Comparison of ENCODE assay signal across 8 cellular contexts in genomic region chr4:73258668-73259551, GRCh38. TPM values are rescaled to one million over a fixed set of nuclear protein-coding genes. Genes with fewer than 3 reads are reported as not detected.
DNase-seq lines count a peak whose midpoint lies in the region; ATAC-seq and TF ChIP-seq lines count a peak whose summit lies in the region.

Gene ANKRD17 (minus strand): TSS chr4:73258798. CDS start chr4:73258668, 130 bp downstream.

- no peak for TF ChIP-seq RAD21 in SK-N-SH (IDR thresholded peaks at IDR 0.05; ENCODE audit: low read length)

- H3K4me1 Mint-ChIP-seq in activated naive CD4-positive, alpha-beta T cell treated with anti-CD3 and anti-CD28 coated beads, Interleukin-2, amount 50 U/mL, for 24 hours = peaks cover 60% of the 10 kb centered on the region

- H3K27me3 ChIP-seq in SK-N-SH (ENCODE audit: insufficient read depth) (no peaks in the 10 kb centered on the region), testis (no peaks in the 10 kb centered on the region)

- intact Hi-C loops in testis (cut with DNase I; ENCODE audit: low total_unique reads) = loop anchor here (1.0 kb wide), 1 partner anchor 190 kb away; the partner anchor contains the start of gene COX18

- H3K4me1 ChIP-seq in SK-N-SH (ENCODE audit: control insufficient read depth in 1 of 2, insufficient read depth in 2 of 2, low read depth in 1 of 2, low read length in 1 of 2) (peaks cover 7 to 9% of the 10 kb centered on the region in 2 experiments; a peak in 2 of 4 replicates), testis (peaks cover 12% of the 10 kb centered on the region)

- peak within 1 kb of the TSS; percentile 83 for H3K9ac ChIP-seq in SK-N-SH

- no peaks in the 10 kb centered on the region for H3K9me3 ChIP-seq in SK-N-SH
- H3K9me3 ChIP-seq in testis = no peaks in the 10 kb centered on the region

- peaks cover 32% of the 10 kb centered on the region for H4K20me1 ChIP-seq in SK-N-SH (ENCODE audit: insufficient read depth)

- DNase-seq in NCI-H1048 (lab: John Stamatoyannopoulos, UW) = peak; percentile 88
- DNase-seq in SK-N-SH = peak; percentile 91
- peak; percentile 58 for DNase-seq in glomerular endothelial cell (ENCODE audit: extremely low read depth, low read depth, low spot score)
- DNase-seq in omental fat pad (ENCODE audit: low spot score) = peak; percentile 83
- DNase-seq in testis = peak; percentile 93

- H3K79me2 ChIP-seq in SK-N-SH (ENCODE audit: insufficient read depth) = peaks cover 71% of the 10 kb centered on the region

- H3K36me3 ChIP-seq in SK-N-SH (replicated peaks in 1 of 2; ENCODE audit: control insufficient read depth in 1 of 2, insufficient read depth in 2 of 2, low read length in 1 of 2) (peaks cover 17 to 19% of the 10 kb centered on the region in 2 experiments), testis (ENCODE audit: low read depth, missing control alignments) (no peaks in the 10 kb centered on the region)

- no peaks in the 10 kb centered on the region for H3K27me3 Mint-ChIP-seq in activated naive CD4-positive, alpha-beta T cell treated with anti-CD3 and anti-CD28 coated beads, Interleukin-2, amount 50 U/mL, for 24 hours

- CTCF ChIA-PET in SK-N-SH (lab: Yijun Ruan, JAX) = interaction anchor here (0.7 to 6.9 kb wide), 8 partner anchors 11 to 169 kb away, joined by 3 to 48 read pairs (median 4); no protein-coding TSS in a partner anchor

- TF ChIP-seq EP300 in SK-N-SH (IDR thresholded peaks at IDR 0.05; ENCODE audit: borderline replicate concordance in 1 of 2, low read depth in 1 of 2, low read length in 1 of 2) = peak in 1 of 2 experiments; percentile 55; a peak in 1 of 4 replicates

- peaks cover 36% of the 10 kb centered on the region for H3F3A ChIP-seq in SK-N-SH (replicated peaks; ENCODE audit: insufficient read depth)

- H3K27ac ChIP-seq in SK-N-SH (ENCODE audit: low read depth in 2 of 2, low read length in 1 of 2) = peak within 1 kb of the TSS; percentile 94 to 99
- peak within 1 kb of the TSS; percentile 96 to 98 for H3K27ac ChIP-seq in testis

- TF ChIP-seq CTCF in SK-N-SH (IDR thresholded peaks at IDR 0.05) = no peak
- TF ChIP-seq CTCF in omental fat pad (IDR thresholded peaks at IDR 0.05) = no peak
- TF ChIP-seq CTCF in testis (IDR thresholded peaks at IDR 0.05) = peak in 2 of 3 experiments; percentile 20 to 58

- H3K9me3 Mint-ChIP-seq in activated naive CD4-positive, alpha-beta T cell treated with anti-CD3 and anti-CD28 coated beads, Interleukin-2, amount 50 U/mL, for 24 hours = no peaks in the 10 kb centered on the region

- H3K4me3 ChIP-seq in GM08714 (ENCODE audit: low read length) (peak within 1 kb of the TSS; percentile 99), SK-N-SH (ENCODE audit: low read depth in 2 of 2, low read length in 1 of 2) (peak within 1 kb of the TSS; percentile 75 to 94), testis (peak within 1 kb of the TSS; percentile 91 to 93)

- peak within 1 kb of the TSS; percentile 97 for H3K4me3 Mint-ChIP-seq in activated naive CD4-positive, alpha-beta T cell treated with anti-CD3 and anti-CD28 coated beads, Interleukin-2, amount 50 U/mL, for 24 hours

- POLR2A ChIA-PET in SK-N-SH (lab: Yijun Ruan, JAX) = interaction anchor here (0.6 to 1.9 kb wide), 10 partner anchors 19 to 197 kb away, joined by 3 to 8 read pairs (median 4); no protein-coding TSS in a partner anchor

- no peak for TF ChIP-seq POLR2A in testis (IDR thresholded peaks at IDR 0.05)

- WGBS in SK-N-SH (ENCODE audit: low lambda C conversion rate) = 1% methylated on average over 59 of the region's 79 CpGs
- 0 to 1% methylated on average over 60 to 79 of the region's 79 CpGs for WGBS in testis, 2 donors

- ATAC-seq in HG02571 (IDR thresholded peaks at IDR 0.05; ENCODE audit: unreplicated experiment) (peak; percentile 73), omental fat pad (ENCODE audit: low FRiP score) (peak; percentile 87)

- peaks cover 7% of the 10 kb centered on the region for H3K36me3 Mint-ChIP-seq in activated naive CD4-positive, alpha-beta T cell treated with anti-CD3 and anti-CD28 coated beads, Interleukin-2, amount 50 U/mL, for 24 hours

- H3K27ac Mint-ChIP-seq in activated naive CD4-positive, alpha-beta T cell treated with anti-CD3 and anti-CD28 coated beads, Interleukin-2, amount 50 U/mL, for 24 hours = peak within 1 kb of the TSS; percentile 100

- H2AFZ ChIP-seq in SK-N-SH (ENCODE audit: low read depth) = peak within 1 kb of the TSS; percentile 77

- H3K9me2 ChIP-seq in SK-N-SH = no peaks in the 10 kb centered on the region

- peak within 1 kb of the TSS; percentile 87 for H3K4me2 ChIP-seq in SK-N-SH

TF ChIP-seq in SK-N-SH, 30 proteins besides CTCF, POLR2A, EP300 and RAD21:
- TF ChIP-seq TCF12 (IDR thresholded peaks at IDR 0.05) = 0 out of 2 replicates have a peak, but pooled peaks have one; percentile 14
- TF ChIP-seq NRF1 (IDR thresholded peaks at IDR 0.05; ENCODE audit: low read depth, low read length) = peak; percentile 58
- TF ChIP-seq ZBTB33 (IDR thresholded peaks at IDR 0.05; ENCODE audit: borderline replicate concordance, low read depth) = peak; percentile 95
- no peak for TF ChIP-seq MEF2A (IDR thresholded peaks at IDR 0.05; ENCODE audit: borderline replicate concordance, low read depth)
- peak; percentile 81; the same call in 1 of the 2 replicates for TF ChIP-seq SIN3A (IDR thresholded peaks at IDR 0.05; ENCODE audit: borderline replicate concordance, low read depth, low read length)
- no peak for TF ChIP-seq RCOR1 (IDR thresholded peaks at IDR 0.05; ENCODE audit: low read length)
- TF ChIP-seq POLR2AphosphoS5 (IDR thresholded peaks at IDR 0.05; ENCODE audit: low read depth, low read length) = peak; percentile 91
- peak; percentile 92 for TF ChIP-seq MAX (IDR thresholded peaks at IDR 0.05; ENCODE audit: low read depth)
- peak; percentile 93 for TF ChIP-seq ELF1 (IDR thresholded peaks at IDR 0.05)
- TF ChIP-seq CHD2 (IDR thresholded peaks at IDR 0.05; ENCODE audit: low read length, partially characterized antibody) = peak; percentile 97
- TF ChIP-seq USF1 (IDR thresholded peaks at IDR 0.05; ENCODE audit: borderline replicate concordance, low read depth) = no peak
- peak; percentile 76 for TF ChIP-seq TAF1 (IDR thresholded peaks at IDR 0.05; ENCODE audit: borderline replicate concordance, low read depth, low read length)
- no peak for TF ChIP-seq PBX3 (IDR thresholded peaks at IDR 0.05)
- TF ChIP-seq RFX5 (IDR thresholded peaks at IDR 0.05; ENCODE audit: low read length) = peak; percentile 30; the same call in 1 of the 2 replicates
- peak; percentile 92 for TF ChIP-seq MXI1 (IDR thresholded peaks at IDR 0.05; ENCODE audit: low read depth, low read length)
- TF ChIP-seq GABPA (IDR thresholded peaks at IDR 0.05; ENCODE audit: low read depth) = peak; percentile 82

RNA-seq across cellular contexts. Expression of gene ANKRD17, which starts in this region (rescaled TPM):
- 25.6 and 33.1 TPM in 2 replicates for polyA plus RNA-seq in SK-N-SH (2012; rRNA removed)
- polyA plus RNA-seq in SK-N-SH (2012; cell fraction: cytosol; rRNA removed) = 18.1 and 26.1 TPM in 2 replicates
- polyA plus RNA-seq in SK-N-SH (2012; cell fraction: nucleus; rRNA removed) = 23.1 and 53.8 TPM in 2 replicates
- 48.2 and 62.5 TPM in 2 replicates for total RNA-seq in glomerular endothelial cell
- total RNA-seq in omental fat pad = 10 to 100 TPM; 56.2 to 80.2 (median 60.2) TPM
- 10 to 100 TPM; 68.9 to 78.3 TPM for total RNA-seq in testis
- polyA plus RNA-seq in testis (ENCODE audit: insufficient read depth, low read depth, low replicate concordance) = 26.9 TPM

Comparison
In these comparisons a context has a peak if more than half of its experiments do, and no peak if none do; other contexts are left out.
1. Peak in every context shown above with its lines: DNase-seq, ATAC-seq, H3K4me3 ChIP-seq and H3K27ac ChIP-seq.
2. CTCF ChIP-seq: peak in testis (2 of 3); none in SK-N-SH (single experiment) and omental fat pad (0 of 3).